ENCODE assay signal across 9 cellular contexts in the genomic region with DNA sequence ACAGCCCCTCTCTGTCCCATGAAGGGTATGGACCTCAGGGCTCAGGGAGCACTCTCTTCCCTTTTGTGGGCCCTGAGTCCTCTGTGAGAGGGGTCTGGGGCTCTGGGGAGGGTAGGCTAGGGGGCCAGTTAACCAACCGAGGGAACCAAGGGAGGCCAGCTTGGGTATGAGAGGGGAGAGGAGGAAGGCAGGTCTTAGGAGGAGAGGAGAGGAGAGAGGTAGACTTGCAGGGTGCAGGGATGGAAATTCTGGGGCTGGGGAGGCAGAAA. TPM values are rescaled to one million over a fixed set of nuclear protein-coding genes. Genes with fewer than 3 reads are reported as not detected.
A peak's percentile ranks its signal among the peaks of the same experiment; 100 is the strongest.
DNase-seq lines count a peak whose midpoint lies in the region; ATAC-seq and TF ChIP-seq lines count a peak whose summit lies in the region.
"Had no signal": no experiment of that assay in that cellular context is flagged by ENCODE, and none has a peak within 500 bp of the region (broad histone marks: within the 10 kb centered on the region; RNA-seq: fewer than 3 reads in every experiment).

No MANE protein-coding gene starts in this region.

- ATAC-seq in WTC11 (no peak), right cardiac atrium (no peak), GM21367 (IDR thresholded peaks at IDR 0.05; ENCODE audit: unreplicated experiment) (no peak)

- H3K4me3 Mint-ChIP-seq in WTC11 = peak overlapping the region; percentile 93

- H3K4me3 ChIP-seq in right cardiac atrium (ENCODE audit: low read length) (peak overlapping the region; percentile 60), retinal pigment epithelial cell (ENCODE audit: low read length) (peak overlapping the region; percentile 54)

- H3K27me3 Mint-ChIP-seq in WTC11 (ENCODE audit: low read depth) = peaks cover 59% of the 10 kb centered on the region

- H3K27ac ChIP-seq in right cardiac atrium (ENCODE audit: low read length) = peak overlapping the region; percentile 25

- no peak for TF ChIP-seq CTCF in WTC11 (IDR thresholded peaks at IDR 0.05)
- TF ChIP-seq CTCF in retinal pigment epithelial cell (conservative IDR thresholded peaks at IDR 0.05; ENCODE audit: low read depth, low read length) = no peak

- CTCF ChIA-PET in WTC11 (lab: Charles Lee) = interaction anchor here (0.6 to 0.7 kb wide), 2 partner anchors 24 to 148 kb away, joined by 3 read pairs; a partner anchor contains a TSS

- POLR2A ChIA-PET in WTC11 (lab: Charles Lee) = interaction anchor here (1.0 kb wide), 1 partner anchor 10 kb away, joined by 6 read pairs; no protein-coding TSS in a partner anchor

- no peaks in the 10 kb centered on the region for H3K27me3 ChIP-seq in right cardiac atrium (ENCODE audit: control insufficient read depth, insufficient read depth)

- H3K9me3 Mint-ChIP-seq in WTC11 = no peaks in the 10 kb centered on the region

- DNase-seq in WTC11 (ENCODE audit: low spot score) (no peak), right cardiac atrium (no peak), retinal pigment epithelial cell (ENCODE audit: low read depth) (no peak), putamen (ENCODE audit: low spot score) (no peak), DMS 273 (lab: John Stamatoyannopoulos, UW; ENCODE audit: unreplicated experiment) (no peak)
- DNase-seq in activated effector memory CD4-positive, alpha-beta T cell treated with anti-CD3 and anti-CD28 coated beads, Interleukin-2, amount 50 U/mL, for 16 hours = no peak
- DNase-seq: NCI-H446 treated with DMSO at 0.1 percent for 48 hours had no signal

- H3K36me3 ChIP-seq in ES-I3 (ENCODE audit: insufficient read depth, low read length) = no peaks in the 10 kb centered on the region

- peaks cover 14% of the 10 kb centered on the region for H3K4me1 Mint-ChIP-seq in WTC11

- 9% methylated on average over 1 of the region's 1 CpG for WGBS in right cardiac atrium

- H3K27ac Mint-ChIP-seq in WTC11 = 0 out of 2 replicates have a peak overlapping the region, but pooled peaks have one; percentile 45

- intact Hi-C loops in right cardiac atrium (cut with DNase I) = no loop called here

- no peaks in the 10 kb centered on the region for H3K9me3 ChIP-seq in ES-I3 (ENCODE audit: control insufficient read depth, insufficient read depth, low read length)
- no peaks in the 10 kb centered on the region for H3K9me3 ChIP-seq in right cardiac atrium (ENCODE audit: control insufficient read depth, low read length)

- peak overlapping the region; percentile 83 for H3K9ac ChIP-seq in ES-I3 (ENCODE audit: low read depth, low read length)

- no peaks in the 10 kb centered on the region for H3K36me3 Mint-ChIP-seq in WTC11

- H3K4me1 ChIP-seq in ES-I3 (ENCODE audit: insufficient read depth, low read length) (peaks cover 4% of the 10 kb centered on the region; the same call in 1 of the 2 replicates), right cardiac atrium (ENCODE audit: control insufficient read depth, insufficient read depth, low read length) (peaks cover 2% of the 10 kb centered on the region)

TF ChIP-seq in WTC11, 78 proteins besides CTCF, POLR2A, EP300 and RAD21 (continues in another document):
- TF ChIP-seq, protein P1, sequence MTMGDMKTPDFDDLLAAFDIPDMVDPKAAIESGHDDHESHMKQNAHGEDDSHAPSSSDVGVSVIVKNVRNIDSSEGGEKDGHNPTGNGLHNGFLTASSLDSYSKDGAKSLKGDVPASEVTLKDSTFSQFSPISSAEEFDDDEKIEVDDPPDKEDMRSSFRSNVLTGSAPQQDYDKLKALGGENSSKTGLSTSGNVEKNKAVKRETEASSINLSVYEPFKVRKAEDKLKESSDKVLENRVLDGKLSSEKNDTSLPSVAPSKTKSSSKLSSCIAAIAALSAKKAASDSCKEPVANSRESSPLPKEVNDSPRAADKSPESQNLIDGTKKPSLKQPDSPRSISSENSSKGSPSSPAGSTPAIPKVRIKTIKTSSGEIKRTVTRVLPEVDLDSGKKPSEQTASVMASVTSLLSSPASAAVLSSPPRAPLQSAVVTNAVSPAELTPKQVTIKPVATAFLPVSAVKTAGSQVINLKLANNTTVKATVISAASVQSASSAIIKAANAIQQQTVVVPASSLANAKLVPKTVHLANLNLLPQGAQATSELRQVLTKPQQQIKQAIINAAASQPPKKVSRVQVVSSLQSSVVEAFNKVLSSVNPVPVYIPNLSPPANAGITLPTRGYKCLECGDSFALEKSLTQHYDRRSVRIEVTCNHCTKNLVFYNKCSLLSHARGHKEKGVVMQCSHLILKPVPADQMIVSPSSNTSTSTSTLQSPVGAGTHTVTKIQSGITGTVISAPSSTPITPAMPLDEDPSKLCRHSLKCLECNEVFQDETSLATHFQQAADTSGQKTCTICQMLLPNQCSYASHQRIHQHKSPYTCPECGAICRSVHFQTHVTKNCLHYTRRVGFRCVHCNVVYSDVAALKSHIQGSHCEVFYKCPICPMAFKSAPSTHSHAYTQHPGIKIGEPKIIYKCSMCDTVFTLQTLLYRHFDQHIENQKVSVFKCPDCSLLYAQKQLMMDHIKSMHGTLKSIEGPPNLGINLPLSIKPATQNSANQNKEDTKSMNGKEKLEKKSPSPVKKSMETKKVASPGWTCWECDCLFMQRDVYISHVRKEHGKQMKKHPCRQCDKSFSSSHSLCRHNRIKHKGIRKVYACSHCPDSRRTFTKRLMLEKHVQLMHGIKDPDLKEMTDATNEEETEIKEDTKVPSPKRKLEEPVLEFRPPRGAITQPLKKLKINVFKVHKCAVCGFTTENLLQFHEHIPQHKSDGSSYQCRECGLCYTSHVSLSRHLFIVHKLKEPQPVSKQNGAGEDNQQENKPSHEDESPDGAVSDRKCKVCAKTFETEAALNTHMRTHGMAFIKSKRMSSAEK (CRISPR knock-in tag; IDR thresholded peaks at IDR 0.05; ENCODE audit: borderline replicate concordance) = no peak
- TF ChIP-seq NR2C2 (CRISPR knock-in tag; IDR thresholded peaks at IDR 0.05) (no peak), ETV6 (CRISPR knock-in tag; IDR thresholded peaks at IDR 0.05) (no peak), JUN (CRISPR knock-in tag; IDR thresholded peaks at IDR 0.05) (no peak), GRHL2 (CRISPR knock-in tag; IDR thresholded peaks at IDR 0.05; ENCODE audit: insufficient replicate concordance, severe bottlenecking) (no peak), GTF2I (CRISPR knock-in tag; conservative IDR thresholded peaks at IDR 0.05) (no peak)
- TF ChIP-seq, protein P2, sequence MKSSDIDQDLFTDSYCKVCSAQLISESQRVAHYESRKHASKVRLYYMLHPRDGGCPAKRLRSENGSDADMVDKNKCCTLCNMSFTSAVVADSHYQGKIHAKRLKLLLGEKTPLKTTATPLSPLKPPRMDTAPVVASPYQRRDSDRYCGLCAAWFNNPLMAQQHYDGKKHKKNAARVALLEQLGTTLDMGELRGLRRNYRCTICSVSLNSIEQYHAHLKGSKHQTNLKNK (CRISPR knock-in tag; IDR thresholded peaks at IDR 0.05) = no peak
- TF ChIP-seq, protein P3, sequence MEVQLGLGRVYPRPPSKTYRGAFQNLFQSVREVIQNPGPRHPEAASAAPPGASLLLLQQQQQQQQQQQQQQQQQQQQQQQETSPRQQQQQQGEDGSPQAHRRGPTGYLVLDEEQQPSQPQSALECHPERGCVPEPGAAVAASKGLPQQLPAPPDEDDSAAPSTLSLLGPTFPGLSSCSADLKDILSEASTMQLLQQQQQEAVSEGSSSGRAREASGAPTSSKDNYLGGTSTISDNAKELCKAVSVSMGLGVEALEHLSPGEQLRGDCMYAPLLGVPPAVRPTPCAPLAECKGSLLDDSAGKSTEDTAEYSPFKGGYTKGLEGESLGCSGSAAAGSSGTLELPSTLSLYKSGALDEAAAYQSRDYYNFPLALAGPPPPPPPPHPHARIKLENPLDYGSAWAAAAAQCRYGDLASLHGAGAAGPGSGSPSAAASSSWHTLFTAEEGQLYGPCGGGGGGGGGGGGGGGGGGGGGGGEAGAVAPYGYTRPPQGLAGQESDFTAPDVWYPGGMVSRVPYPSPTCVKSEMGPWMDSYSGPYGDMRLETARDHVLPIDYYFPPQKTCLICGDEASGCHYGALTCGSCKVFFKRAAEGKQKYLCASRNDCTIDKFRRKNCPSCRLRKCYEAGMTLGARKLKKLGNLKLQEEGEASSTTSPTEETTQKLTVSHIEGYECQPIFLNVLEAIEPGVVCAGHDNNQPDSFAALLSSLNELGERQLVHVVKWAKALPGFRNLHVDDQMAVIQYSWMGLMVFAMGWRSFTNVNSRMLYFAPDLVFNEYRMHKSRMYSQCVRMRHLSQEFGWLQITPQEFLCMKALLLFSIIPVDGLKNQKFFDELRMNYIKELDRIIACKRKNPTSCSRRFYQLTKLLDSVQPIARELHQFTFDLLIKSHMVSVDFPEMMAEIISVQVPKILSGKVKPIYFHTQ (CRISPR knock-in tag; IDR thresholded peaks at IDR 0.05) = no peak
- TF ChIP-seq, protein P4, sequence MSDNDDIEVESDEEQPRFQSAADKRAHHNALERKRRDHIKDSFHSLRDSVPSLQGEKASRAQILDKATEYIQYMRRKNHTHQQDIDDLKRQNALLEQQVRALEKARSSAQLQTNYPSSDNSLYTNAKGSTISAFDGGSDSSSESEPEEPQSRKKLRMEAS (CRISPR knock-in tag; IDR thresholded peaks at IDR 0.05) = no peak
- TF ChIP-seq, protein P5, sequence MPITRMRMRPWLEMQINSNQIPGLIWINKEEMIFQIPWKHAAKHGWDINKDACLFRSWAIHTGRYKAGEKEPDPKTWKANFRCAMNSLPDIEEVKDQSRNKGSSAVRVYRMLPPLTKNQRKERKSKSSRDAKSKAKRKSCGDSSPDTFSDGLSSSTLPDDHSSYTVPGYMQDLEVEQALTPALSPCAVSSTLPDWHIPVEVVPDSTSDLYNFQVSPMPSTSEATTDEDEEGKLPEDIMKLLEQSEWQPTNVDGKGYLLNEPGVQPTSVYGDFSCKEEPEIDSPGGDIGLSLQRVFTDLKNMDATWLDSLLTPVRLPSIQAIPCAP (CRISPR knock-in tag; IDR thresholded peaks at IDR 0.05) = no peak

RNA-seq across cellular contexts. Expression of a gene that starts 0.7 kb away (rescaled TPM):
- 1.7 to 2.4 TPM (median 2.0 TPM) in 3 replicates for total RNA-seq in WTC11 (2021)
- total RNA-seq in right cardiac atrium = 1 to 10 TPM; 6.6 to 8.3 (median 7.1) TPM
- 11.0 TPM for polyA plus RNA-seq in right cardiac atrium

RNA-seq across cellular contexts. Expression of a gene that starts 0.8 kb away (rescaled TPM):
- total RNA-seq in WTC11 (2021) = 0.39 TPM in 1 of 3 replicates, not detected in the others
- under 1 TPM in 2 of 4 donors, not detected in 2; 0.15 to 0.19 TPM for total RNA-seq in right cardiac atrium
- 0.14 TPM for polyA plus RNA-seq in right cardiac atrium

RNA-seq across cellular contexts. Expression of a gene that starts 24.2 kb away (rescaled TPM):
- total RNA-seq in WTC11 (2021) (not detected in 3 replicates), right cardiac atrium (1 to 10 TPM; 2.0 to 4.3 (median 3.5) TPM)
- polyA plus RNA-seq in right cardiac atrium = 3.0 TPM

RNA-seq across cellular contexts. Expression of a gene that starts 50.5 kb away (rescaled TPM):
- total RNA-seq in WTC11 (2021) (0.11 to 0.28 TPM in 2 of 3 replicates, not detected in the other), right cardiac atrium (1 to 10 TPM in 1 of 4 donors, under 1 TPM in 3; 0.51 to 2.0 (median 0.83) TPM)
- polyA plus RNA-seq in right cardiac atrium = 0.54 TPM
